8 cellular contexts compared by ENCODE assay signal in genomic region chr19:46718157-46718933, GRCh38. TPM values are rescaled to one million over a fixed set of nuclear protein-coding genes. Genes with fewer than 3 reads are reported as not detected.
DNase-seq lines count a peak whose midpoint lies in the region; ATAC-seq and TF ChIP-seq lines count a peak whose summit lies in the region.

No MANE protein-coding gene starts in this region.

- H3K4me1 ChIP-seq in left ventricle myocardium inferior, result peaks cover 55% of the 10 kb centered on the region

- peak; percentile 11 for DNase-seq in NCI-H1105 treated with DMSO at 0.1 percent for 48 hours (lab: John Stamatoyannopoulos, UW)
- DNase-seq in NCI-H1105 (lab: John Stamatoyannopoulos, UW), result no peak
- DNase-seq in NOMO-1 treated with DMSO at 0.1 percent for 48 hours (lab: John Stamatoyannopoulos, UW; ENCODE audit: unreplicated experiment), result peak; percentile 73
- peak; percentile 58 for DNase-seq in activated T-cell treated with anti-CD3 and anti-CD28 coated beads, Interleukin-2, amount 50 U/mL, for 1 hour
- no peak for DNase-seq in left ventricle myocardium inferior
- DNase-seq in stimulated activated CD8-positive, alpha-beta memory T cell treated with anti-CD3 and anti-CD28 coated beads, Interleukin-12 subunit alpha, Interleukin-12 subunit beta, amount 100 ng/mL, for 4 hours (ENCODE audit: low read depth), result peak; percentile 43
- DNase-seq in DMS153 treated with DMSO at 0.1 percent for 48 hours (lab: John Stamatoyannopoulos, UW; ENCODE audit: unreplicated experiment), result no peak

- H3K4me3 ChIP-seq in left ventricle myocardium inferior, result peak overlapping the region; percentile 87

- TF ChIP-seq CTCF in left ventricle myocardium inferior (IDR thresholded peaks at IDR 0.05; ENCODE audit: borderline replicate concordance), result no peak

- H3K27ac ChIP-seq in left ventricle myocardium inferior (replicated peaks), result peak overlapping the region; percentile 90

- no peak for ATAC-seq in GM18517 (IDR thresholded peaks at IDR 0.05; ENCODE audit: unreplicated experiment)

- H3K9me3 ChIP-seq in left ventricle myocardium inferior (replicated peaks), result no peaks in the 10 kb centered on the region

- intact Hi-C loops in left ventricle myocardium inferior (cut with micrococcal nuclease), result no loop called here

- H3K27me3 ChIP-seq in left ventricle myocardium inferior (ENCODE audit: low read depth), result no peaks in the 10 kb centered on the region

- H3K36me3 ChIP-seq in left ventricle myocardium inferior, result peaks cover 40% of the 10 kb centered on the region

RNA-seq across cellular contexts. Expression of gene PRKD2, which starts 1.4 kb away (rescaled TPM):
- 7.9 TPM for total RNA-seq in left ventricle myocardium inferior

RNA-seq across cellular contexts. Expression of gene FKRP, which starts 27.5 kb away (rescaled TPM):
- 15.6 TPM for total RNA-seq in left ventricle myocardium inferior

RNA-seq across cellular contexts. Expression of gene STRN4, which starts 27.9 kb away (rescaled TPM):
- total RNA-seq in left ventricle myocardium inferior, result 52.7 TPM

RNA-seq across cellular contexts. Expression of gene DACT3, which starts 57.4 kb away (rescaled TPM):
- 18.3 TPM for total RNA-seq in left ventricle myocardium inferior

Comparison
In these comparisons a context has a peak if more than half of its experiments do, and no peak if none do; other contexts are left out.
1. DNase-seq: peak in NCI-H1105 treated with DMSO at 0.1 percent for 48 hours (single experiment), NOMO-1 treated with DMSO at 0.1 percent for 48 hours (single experiment), activated T-cell treated with anti-CD3 and anti-CD28 coated beads, Interleukin-2, amount 50 U/mL, for 1 hour (single experiment) and stimulated activated CD8-positive, alpha-beta memory T cell treated with anti-CD3 and anti-CD28 coated beads, Interleukin-12 subunit alpha, Interleukin-12 subunit beta, amount 100 ng/mL, for 4 hours (single experiment); none in NCI-H1105 (single experiment), left ventricle myocardium inferior (single experiment) and DMS153 treated with DMSO at 0.1 percent for 48 hours (single experiment).